In the genomic region with DNA sequence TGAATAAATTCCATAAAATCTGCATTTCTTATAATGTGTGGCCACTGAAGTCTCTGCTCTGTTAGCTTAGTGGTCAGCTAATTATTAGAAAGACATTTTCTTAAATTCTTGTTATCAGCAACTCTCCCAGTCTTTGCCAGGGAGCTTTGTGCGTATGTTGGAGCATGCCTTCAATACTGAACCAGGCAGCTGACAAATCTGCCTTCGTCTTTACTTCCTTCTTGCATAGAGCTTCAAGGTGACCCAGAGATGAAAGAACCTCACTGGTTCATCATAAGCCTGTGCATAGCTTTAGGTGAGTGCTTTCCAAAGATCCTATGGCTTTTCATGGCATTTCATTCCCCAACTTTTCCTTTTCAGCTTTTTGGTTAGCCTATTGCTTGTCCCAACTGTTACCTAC, we compare ENCODE assay signal across 1 cellular context.
TF ChIP-seq lines count a peak whose summit lies in the region.

No MANE protein-coding gene starts in this region.

TF ChIP-seq in GM23338, 12 proteins besides CTCF, POLR2A, EP300 and RAD21 (continued from another document):
- TF ChIP-seq, protein P1, sequence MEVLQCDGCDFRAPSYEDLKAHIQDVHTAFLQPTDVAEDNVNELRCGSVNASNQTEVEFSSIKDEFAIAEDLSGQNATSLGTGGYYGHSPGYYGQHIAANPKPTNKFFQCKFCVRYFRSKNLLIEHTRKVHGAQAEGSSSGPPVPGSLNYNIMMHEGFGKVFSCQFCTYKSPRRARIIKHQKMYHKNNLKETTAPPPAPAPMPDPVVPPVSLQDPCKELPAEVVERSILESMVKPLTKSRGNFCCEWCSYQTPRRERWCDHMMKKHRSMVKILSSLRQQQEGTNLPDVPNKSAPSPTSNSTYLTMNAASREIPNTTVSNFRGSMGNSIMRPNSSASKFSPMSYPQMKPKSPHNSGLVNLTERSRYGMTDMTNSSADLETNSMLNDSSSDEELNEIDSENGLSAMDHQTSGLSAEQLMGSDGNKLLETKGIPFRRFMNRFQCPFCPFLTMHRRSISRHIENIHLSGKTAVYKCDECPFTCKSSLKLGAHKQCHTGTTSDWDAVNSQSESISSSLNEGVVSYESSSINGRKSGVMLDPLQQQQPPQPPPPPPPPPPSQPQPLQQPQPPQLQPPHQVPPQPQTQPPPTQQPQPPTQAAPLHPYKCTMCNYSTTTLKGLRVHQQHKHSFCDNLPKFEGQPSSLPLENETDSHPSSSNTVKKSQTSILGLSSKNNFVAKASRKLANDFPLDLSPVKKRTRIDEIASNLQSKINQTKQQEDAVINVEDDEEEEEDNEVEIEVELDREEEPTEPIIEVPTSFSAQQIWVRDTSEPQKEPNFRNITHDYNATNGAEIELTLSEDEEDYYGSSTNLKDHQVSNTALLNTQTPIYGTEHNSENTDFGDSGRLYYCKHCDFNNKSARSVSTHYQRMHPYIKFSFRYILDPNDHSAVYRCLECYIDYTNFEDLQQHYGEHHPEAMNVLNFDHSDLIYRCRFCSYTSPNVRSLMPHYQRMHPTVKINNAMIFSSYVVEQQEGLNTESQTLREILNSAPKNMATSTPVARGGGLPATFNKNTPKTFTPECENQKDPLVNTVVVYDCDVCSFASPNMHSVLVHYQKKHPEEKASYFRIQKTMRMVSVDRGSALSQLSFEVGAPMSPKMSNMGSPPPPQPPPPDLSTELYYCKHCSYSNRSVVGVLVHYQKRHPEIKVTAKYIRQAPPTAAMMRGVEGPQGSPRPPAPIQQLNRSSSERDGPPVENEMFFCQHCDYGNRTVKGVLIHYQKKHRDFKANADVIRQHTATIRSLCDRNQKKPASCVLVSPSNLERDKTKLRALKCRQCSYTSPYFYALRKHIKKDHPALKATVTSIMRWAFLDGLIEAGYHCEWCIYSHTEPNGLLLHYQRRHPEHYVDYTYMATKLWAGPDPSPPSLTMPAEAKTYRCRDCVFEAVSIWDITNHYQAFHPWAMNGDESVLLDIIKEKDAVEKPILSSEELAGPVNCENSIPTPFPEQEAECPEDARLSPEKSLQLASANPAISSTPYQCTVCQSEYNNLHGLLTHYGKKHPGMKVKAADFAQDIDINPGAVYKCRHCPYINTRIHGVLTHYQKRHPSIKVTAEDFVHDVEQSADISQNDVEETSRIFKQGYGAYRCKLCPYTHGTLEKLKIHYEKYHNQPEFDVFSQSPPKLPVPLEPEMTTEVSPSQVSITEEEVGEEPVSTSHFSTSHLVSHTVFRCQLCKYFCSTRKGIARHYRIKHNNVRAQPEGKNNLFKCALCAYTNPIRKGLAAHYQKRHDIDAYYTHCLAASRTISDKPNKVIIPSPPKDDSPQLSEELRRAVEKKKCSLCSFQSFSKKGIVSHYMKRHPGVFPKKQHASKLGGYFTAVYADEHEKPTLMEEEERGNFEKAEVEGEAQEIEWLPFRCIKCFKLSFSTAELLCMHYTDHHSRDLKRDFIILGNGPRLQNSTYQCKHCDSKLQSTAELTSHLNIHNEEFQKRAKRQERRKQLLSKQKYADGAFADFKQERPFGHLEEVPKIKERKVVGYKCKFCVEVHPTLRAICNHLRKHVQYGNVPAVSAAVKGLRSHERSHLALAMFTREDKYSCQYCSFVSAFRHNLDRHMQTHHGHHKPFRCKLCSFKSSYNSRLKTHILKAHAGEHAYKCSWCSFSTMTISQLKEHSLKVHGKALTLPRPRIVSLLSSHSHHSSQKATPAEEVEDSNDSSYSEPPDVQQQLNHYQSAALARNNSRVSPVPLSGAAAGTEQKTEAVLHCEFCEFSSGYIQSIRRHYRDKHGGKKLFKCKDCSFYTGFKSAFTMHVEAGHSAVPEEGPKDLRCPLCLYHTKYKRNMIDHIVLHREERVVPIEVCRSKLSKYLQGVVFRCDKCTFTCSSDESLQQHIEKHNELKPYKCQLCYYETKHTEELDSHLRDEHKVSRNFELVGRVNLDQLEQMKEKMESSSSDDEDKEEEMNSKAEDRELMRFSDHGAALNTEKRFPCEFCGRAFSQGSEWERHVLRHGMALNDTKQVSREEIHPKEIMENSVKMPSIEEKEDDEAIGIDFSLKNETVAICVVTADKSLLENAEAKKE (CRISPR knock-in tag; IDR thresholded peaks at IDR 0.05) = no peak
- no peak for TF ChIP-seq NANOG (IDR thresholded peaks at IDR 0.05; ENCODE audit: borderline replicate concordance)
- TF ChIP-seq ETS1 (IDR thresholded peaks at IDR 0.05) = no peak
- TF ChIP-seq ZNF114 (CRISPR knock-in tag; IDR thresholded peaks at IDR 0.05) = no peak
- no peak for TF ChIP-seq EZH2phosphoT487 (IDR thresholded peaks at IDR 0.05; ENCODE audit: unreplicated experiment)
